In genomic region chr16:78809535-78809934, GRCh38 we compare ENCODE assay signal across 24 cellular contexts.
"Had no signal": no experiment of that assay in that cellular context is flagged by ENCODE, and none has a peak within 500 bp of the region (broad histone marks: within the 10 kb centered on the region; RNA-seq: fewer than 3 reads in every experiment).

No MANE protein-coding gene starts in this region.

- ATAC-seq: activated CD8-positive, alpha-beta T cell treated with anti-CD3 and anti-CD28 coated beads, Interleukin-2, amount 10 ng/mL, durations not matched to agents 7 days and 5 days; activated naive CD4-positive, alpha-beta T cell treated with anti-CD3 and anti-CD28 coated beads, Interleukin-2, amount 50 U/mL, for 72 hours; Panc1; Right ventricle myocardium inferior had no signal

- H3K27me3 ChIP-seq: brain microvascular endothelial cell, SJCRH30 had no signal

- H3K4me3 Mint-ChIP-seq: activated CD8-positive, alpha-beta T cell treated with anti-CD3 and anti-CD28 coated beads, Interleukin-2, amount 10 ng/mL, durations not matched to agents 7 days and 5 days had no signal

- H3K4me1 ChIP-seq: SJCRH30 had no signal

- H3K36me3 ChIP-seq: brain microvascular endothelial cell, SJCRH30 had no signal

- DNase-seq: activated CD4-positive, alpha-beta T cell treated with anti-CD3 and anti-CD28 coated beads for 48 hours; activated CD4-positive, alpha-beta T cell treated with anti-CD3 and anti-CD28 coated beads, Interleukin-2, amount 50 U/mL, for 4 hours; activated CD4-positive, CD25-positive, alpha-beta regulatory T cell treated with anti-CD3 and anti-CD28 coated beads, Interleukin-2, amount 50 U/mL, for 72 hours; activated CD8-positive, alpha-beta memory T cell treated with anti-CD3 and anti-CD28 coated beads, Interleukin-2, amount 50 U/mL, for 48 hours; activated CD8-positive, alpha-beta T cell treated with anti-CD3 and anti-CD28 coated beads, Interleukin-2, amount 10 ng/mL, durations not matched to agents 7 days and 5 days; activated T-cell treated with anti-CD3 and anti-CD28 coated beads, Interleukin-2, amount 50 U/mL, for 1 hour; brain microvascular endothelial cell; cerebellar nuclear complex; KBM-7; NCI-H1092; NCI-H1417; NCI-H1694; NCI-H2029; NCI-H2107; NCI-H510A treated with DMSO at 0.1 percent for 48 hours; NCI-H774; OCI-M1; RPMI8226; SJCRH30; SK-N-SH; T-helper 1 cell had no signal

- H3K4me2 ChIP-seq: SK-N-SH had no signal

- H3K4me3 ChIP-seq: SJCRH30 had no signal

- H3K27ac ChIP-seq: brain microvascular endothelial cell, SJCRH30 had no signal

- H3K9ac ChIP-seq: SK-N-SH had no signal

- H3K27ac Mint-ChIP-seq: activated CD8-positive, alpha-beta T cell treated with anti-CD3 and anti-CD28 coated beads, Interleukin-2, amount 10 ng/mL, durations not matched to agents 7 days and 5 days; activated naive CD4-positive, alpha-beta T cell treated with anti-CD3 and anti-CD28 coated beads, Interleukin-2, amount 50 U/mL, for 72 hours had no signal
